ENCODE assay signal across 1 cellular context in genomic region chr4:166309286-166309685, GRCh38.
TF ChIP-seq lines count a peak whose summit lies in the region.

No MANE protein-coding gene starts in this region.

TF ChIP-seq in H1, 55 proteins besides CTCF, POLR2A, EP300 and RAD21 (continued from another document):
- no peak for TF ChIP-seq CEBPB (IDR thresholded peaks at IDR 0.05; ENCODE audit: low read depth, low read length)
- TF ChIP-seq E2F6 (IDR thresholded peaks at IDR 0.05) = no peak
- TF ChIP-seq USF2 (IDR thresholded peaks at IDR 0.05; ENCODE audit: low read length) = no peak
